15 cellular contexts compared by ENCODE assay signal in genomic region chr15:50108446-50108845, GRCh38. TPM values are rescaled to one million over a fixed set of nuclear protein-coding genes. Genes with fewer than 3 reads are reported as not detected.
A peak's percentile ranks its signal among the peaks of the same experiment; 100 is the strongest.
DNase-seq lines count a peak whose midpoint lies in the region; ATAC-seq and TF ChIP-seq lines count a peak whose summit lies in the region.
"Had no signal": no experiment of that assay in that cellular context is flagged by ENCODE, and none has a peak within 500 bp of the region (broad histone marks: within the 10 kb centered on the region; RNA-seq: fewer than 3 reads in every experiment).

No MANE protein-coding gene starts in this region.

- no peak for TF ChIP-seq CTCF in NB4 (IDR thresholded peaks at IDR 0.05; ENCODE audit: low read depth, low read length)
- no peak for TF ChIP-seq CTCF in osteocyte (IDR thresholded peaks at IDR 0.05)

- no peak for ATAC-seq in central memory CD8-positive, alpha-beta T cell (replicated peaks; ENCODE audit: extremely low read depth, poor library complexity, severe bottlenecking)
- ATAC-seq in stimulated activated effector memory CD8-positive, alpha-beta T cell treated with anti-CD3 and anti-CD28 coated beads, Interleukin-12 subunit alpha, Interleukin-12 subunit beta, amount 100 ng/mL, for 72 hours = no peak
- no peak for ATAC-seq in HG03280 (IDR thresholded peaks at IDR 0.05; ENCODE audit: unreplicated experiment)

- H3K27me3 Mint-ChIP-seq in activated CD4-positive, alpha-beta T cell treated with anti-CD3 and anti-CD28 coated beads, Interleukin-2, amount 10 ng/mL, durations not matched to agents 7 days and 5 days = no peaks in the 10 kb centered on the region
- H3K27me3 Mint-ChIP-seq in central memory CD8-positive, alpha-beta T cell = no peaks in the 10 kb centered on the region
- H3K27me3 Mint-ChIP-seq in osteocyte (ENCODE audit: unreplicated experiment) = peaks cover 45% of the 10 kb centered on the region

- TF ChIP-seq POLR2A in NB4 (IDR thresholded peaks at IDR 0.05; ENCODE audit: extremely low read depth, insufficient read length) = peak; percentile 28

- peaks cover 9% of the 10 kb centered on the region for H3K9me3 Mint-ChIP-seq in activated CD4-positive, alpha-beta T cell treated with anti-CD3 and anti-CD28 coated beads, Interleukin-2, amount 10 ng/mL, durations not matched to agents 7 days and 5 days
- no peaks in the 10 kb centered on the region for H3K9me3 Mint-ChIP-seq in central memory CD8-positive, alpha-beta T cell
- peaks cover 4% of the 10 kb centered on the region for H3K9me3 Mint-ChIP-seq in stimulated activated effector memory CD8-positive, alpha-beta T cell treated with anti-CD3 and anti-CD28 coated beads, Interleukin-12 subunit alpha, Interleukin-12 subunit beta, amount 100 ng/mL, for 72 hours
- H3K9me3 Mint-ChIP-seq in osteocyte (ENCODE audit: unreplicated experiment) = no peaks in the 10 kb centered on the region

- peaks cover 64% of the 10 kb centered on the region for H3K4me1 Mint-ChIP-seq in activated CD4-positive, alpha-beta T cell treated with anti-CD3 and anti-CD28 coated beads, Interleukin-2, amount 10 ng/mL, durations not matched to agents 7 days and 5 days
- H3K4me1 Mint-ChIP-seq in central memory CD8-positive, alpha-beta T cell = peaks cover 26% of the 10 kb centered on the region
- peaks cover 64% of the 10 kb centered on the region for H3K4me1 Mint-ChIP-seq in stimulated activated effector memory CD8-positive, alpha-beta T cell treated with anti-CD3 and anti-CD28 coated beads, Interleukin-12 subunit alpha, Interleukin-12 subunit beta, amount 100 ng/mL, for 72 hours
- H3K4me1 Mint-ChIP-seq in osteocyte (ENCODE audit: unreplicated experiment) = peaks cover 7% of the 10 kb centered on the region

- H3K4me3 ChIP-seq in NB4 (ENCODE audit: low read depth, low read length) = peak overlapping the region; percentile 54

- peak overlapping the region; percentile 80 for H3K27ac Mint-ChIP-seq in activated CD4-positive, alpha-beta T cell treated with anti-CD3 and anti-CD28 coated beads, Interleukin-2, amount 10 ng/mL, durations not matched to agents 7 days and 5 days
- peak overlapping the region; percentile 20 for H3K27ac Mint-ChIP-seq in central memory CD8-positive, alpha-beta T cell (ENCODE audit: low read depth)
- peak overlapping the region; percentile 87 for H3K27ac Mint-ChIP-seq in stimulated activated effector memory CD8-positive, alpha-beta T cell treated with anti-CD3 and anti-CD28 coated beads, Interleukin-12 subunit alpha, Interleukin-12 subunit beta, amount 100 ng/mL, for 72 hours
- H3K27ac Mint-ChIP-seq in osteocyte (ENCODE audit: unreplicated experiment) = no peak overlapping the region

- peaks cover 20% of the 10 kb centered on the region for H3K36me3 Mint-ChIP-seq in activated CD4-positive, alpha-beta T cell treated with anti-CD3 and anti-CD28 coated beads, Interleukin-2, amount 10 ng/mL, durations not matched to agents 7 days and 5 days (ENCODE audit: low read depth)
- H3K36me3 Mint-ChIP-seq in central memory CD8-positive, alpha-beta T cell (ENCODE audit: insufficient read depth) = no peaks in the 10 kb centered on the region
- peaks cover 53% of the 10 kb centered on the region for H3K36me3 Mint-ChIP-seq in stimulated activated effector memory CD8-positive, alpha-beta T cell treated with anti-CD3 and anti-CD28 coated beads, Interleukin-12 subunit alpha, Interleukin-12 subunit beta, amount 100 ng/mL, for 72 hours
- no peaks in the 10 kb centered on the region for H3K36me3 Mint-ChIP-seq in osteocyte (ENCODE audit: unreplicated experiment)

- CTCF ChIA-PET in activated CD4-positive, alpha-beta T cell treated with anti-CD3 and anti-CD28 coated beads, Interleukin-2, amount 10 ng/mL, durations not matched to agents 7 days and 5 days (lab: Charles Lee) = no interaction called here

- POLR2A ChIA-PET in activated CD4-positive, alpha-beta T cell treated with anti-CD3 and anti-CD28 coated beads, Interleukin-2, amount 10 ng/mL, durations not matched to agents 7 days and 5 days (lab: Charles Lee) = no interaction called here

- H3K4me3 Mint-ChIP-seq in activated CD4-positive, alpha-beta T cell treated with anti-CD3 and anti-CD28 coated beads, Interleukin-2, amount 10 ng/mL, durations not matched to agents 7 days and 5 days = peak overlapping the region; percentile 19
- peak overlapping the region; percentile 1 for H3K4me3 Mint-ChIP-seq in central memory CD8-positive, alpha-beta T cell
- peak overlapping the region; percentile 64 for H3K4me3 Mint-ChIP-seq in stimulated activated effector memory CD8-positive, alpha-beta T cell treated with anti-CD3 and anti-CD28 coated beads, Interleukin-12 subunit alpha, Interleukin-12 subunit beta, amount 100 ng/mL, for 72 hours
- no peak overlapping the region for H3K4me3 Mint-ChIP-seq in osteocyte (ENCODE audit: unreplicated experiment)

- DNase-seq in activated CD4-positive, alpha-beta T cell treated with anti-CD3 and anti-CD28 coated beads, Interleukin-2, amount 10 ng/mL, durations not matched to agents 7 days and 5 days = no peak
- DNase-seq in activated CD4-positive, alpha-beta T cell treated with anti-CD3 and anti-CD28 coated beads, Interleukin-2, amount 50 U/mL, for 48 hours = no peak
- peak; percentile 87 for DNase-seq in NB4 (ENCODE audit: low read depth)
- no peak for DNase-seq in central memory CD8-positive, alpha-beta T cell (ENCODE audit: low spot score in 2 of 2)
- no peak for DNase-seq in stimulated activated effector memory CD8-positive, alpha-beta T cell treated with anti-CD3 and anti-CD28 coated beads, Interleukin-12 subunit alpha, Interleukin-12 subunit beta, amount 100 ng/mL, for 72 hours (ENCODE audit: low spot score in 2 of 2)
- no peak for DNase-seq in activated effector memory CD4-positive, alpha-beta T cell treated with Interleukin-2 at 50 U/mL for 16 hours
- no peak for DNase-seq in osteocyte (ENCODE audit: extremely low spot score, unreplicated experiment)
- DNase-seq: glutamatergic neuron; NCI-H2107; SHP77; stimulated activated CD4-positive, alpha-beta T cell treated with anti-CD3 and anti-CD28 coated beads, Interleukin-2, amount 100 ng/mL, for 24 hours had no signal

RNA-seq across cellular contexts. Expression of gene ATP8B4, which starts 10.6 kb away (rescaled TPM):
- total RNA-seq in activated CD4-positive, alpha-beta T cell treated with anti-CD3 and anti-CD28 coated beads, Interleukin-2, amount 10 ng/mL, durations not matched to agents 7 days and 5 days = 1 to 10 TPM; 6.8 TPM
- total RNA-seq in osteocyte = not detected in 2 replicates
- total RNA-seq: epithelial cell of proximal tubule, MCF 10A, pulmonary artery endothelial cell had no signal
